In the genomic region with DNA sequence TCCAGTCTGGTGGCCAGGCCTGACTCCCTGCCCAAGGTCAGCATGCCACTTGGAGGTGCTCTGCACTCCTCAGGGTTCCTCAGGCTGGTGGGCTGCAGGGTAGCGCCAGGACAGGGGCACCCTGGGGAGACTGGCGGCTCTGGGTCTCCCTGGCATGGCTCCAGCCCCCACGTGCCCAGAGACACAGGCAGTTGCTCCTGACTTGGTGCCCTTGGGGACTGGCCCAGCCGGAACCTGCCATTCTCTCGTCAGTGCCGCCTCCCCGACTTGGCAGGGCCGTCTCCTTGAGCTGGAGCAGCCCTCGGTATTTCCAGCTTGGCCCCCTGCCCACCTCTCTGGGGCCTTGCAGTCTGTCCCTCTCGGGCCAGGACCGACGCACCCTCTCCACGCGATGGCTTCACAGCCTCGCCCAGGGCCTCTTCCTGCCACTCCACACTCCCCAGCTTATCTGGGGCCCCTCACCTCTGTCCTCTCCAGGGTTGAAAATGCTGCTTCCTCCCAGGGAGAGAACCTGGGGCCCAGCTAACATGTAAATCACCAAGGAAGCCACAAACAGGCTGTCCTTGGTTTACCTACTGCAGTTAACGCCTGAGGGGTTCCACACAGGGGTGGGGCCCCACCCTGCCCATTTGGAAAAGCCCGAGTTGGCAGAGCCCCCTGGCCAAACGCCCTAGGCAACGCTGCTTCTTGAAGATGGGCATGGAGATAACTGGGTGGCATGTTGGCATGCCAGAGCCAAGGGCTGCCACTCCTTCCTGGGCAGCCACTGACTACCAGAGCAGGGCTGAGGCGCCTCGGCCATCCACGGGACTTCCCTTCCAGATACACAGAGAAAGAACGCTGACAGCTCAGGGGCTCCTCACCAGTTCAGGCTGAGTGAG, we compare ENCODE assay signal across 10 cellular contexts.
DNase-seq lines count a peak whose midpoint lies in the region; ATAC-seq and TF ChIP-seq lines count a peak whose summit lies in the region.
"Had no signal": no experiment of that assay in that cellular context is flagged by ENCODE, and none has a peak within 500 bp of the region (broad histone marks: within the 10 kb centered on the region; RNA-seq: fewer than 3 reads in every experiment).

No MANE protein-coding gene starts in this region.

- no peak for TF ChIP-seq CTCF in coronary artery (IDR thresholded peaks at IDR 0.05)
- TF ChIP-seq CTCF in transverse colon (IDR thresholded peaks at IDR 0.05), result no peak
- TF ChIP-seq CTCF in natural killer cell (IDR thresholded peaks at IDR 0.05), result no peak

- H3K36me3 Mint-ChIP-seq in natural killer cell, result no peaks in the 10 kb centered on the region
- H3K36me3 Mint-ChIP-seq in activated naive CD4-positive, alpha-beta T cell treated with anti-CD3 and anti-CD28 coated beads, Interleukin-2, amount 10 ng/mL, durations not matched to agents 7 days and 5 days, result no peaks in the 10 kb centered on the region

- CTCF ChIA-PET in activated naive CD4-positive, alpha-beta T cell treated with anti-CD3 and anti-CD28 coated beads, Interleukin-2, amount 10 ng/mL, durations not matched to agents 7 days and 5 days (lab: Charles Lee), result no interaction called here

- peaks cover 0 to 6% of the 10 kb centered on the region in 2 donors for H3K4me1 Mint-ChIP-seq in natural killer cell
- H3K4me1 Mint-ChIP-seq in activated naive CD4-positive, alpha-beta T cell treated with anti-CD3 and anti-CD28 coated beads, Interleukin-2, amount 10 ng/mL, durations not matched to agents 7 days and 5 days, result peaks cover 14% of the 10 kb centered on the region

- H3K4me3 ChIP-seq in coronary artery, result peak overlapping the region; percentile 10
- no peak overlapping the region for H3K4me3 ChIP-seq in transverse colon

- peaks cover 44 to 61% of the 10 kb centered on the region in 2 donors for H3K27me3 Mint-ChIP-seq in natural killer cell (ENCODE audit: low read depth in 2 of 2)
- peaks cover 78% of the 10 kb centered on the region for H3K27me3 Mint-ChIP-seq in activated naive CD4-positive, alpha-beta T cell treated with anti-CD3 and anti-CD28 coated beads, Interleukin-2, amount 10 ng/mL, durations not matched to agents 7 days and 5 days

- H3K36me3 ChIP-seq in transverse colon, result no peaks in the 10 kb centered on the region

- no peak overlapping the region for H3K4me3 Mint-ChIP-seq in natural killer cell
- no peak overlapping the region for H3K4me3 Mint-ChIP-seq in activated naive CD4-positive, alpha-beta T cell treated with anti-CD3 and anti-CD28 coated beads, Interleukin-2, amount 10 ng/mL, durations not matched to agents 7 days and 5 days

- WGBS in transverse colon (ENCODE audit: low coverage in 1 of 2), 2 donors, result 17% methylated on average over 20 of the region's 23 CpGs; no CpG with 5 or more reads in 1 of the 2 donors

- no peaks in the 10 kb centered on the region for H3K27me3 ChIP-seq in transverse colon

- no peak overlapping the region for H3K27ac Mint-ChIP-seq in natural killer cell
- H3K27ac Mint-ChIP-seq in activated naive CD4-positive, alpha-beta T cell treated with anti-CD3 and anti-CD28 coated beads, Interleukin-2, amount 10 ng/mL, durations not matched to agents 7 days and 5 days, result no peak overlapping the region

- H3K27ac ChIP-seq in coronary artery, result peak overlapping the region; percentile 86 to 95
- H3K27ac ChIP-seq in transverse colon, result peak overlapping the region; percentile 64 to 75 (median 71)

- in situ Hi-C loops in transverse colon (cut with MboI; ENCODE audit: low pct_ligation_motif_present in 1 of 4, low pct_unique_long_range_greater_than_20kb in 1 of 4, low sequenced_read_pairs in 3 of 4), result loop anchor here in 2 of 4 donors (10.0 to 25.0 kb wide), 2 partner anchors 151 to 159 kb away; no protein-coding TSS in a partner anchor

- ATAC-seq in natural killer cell, result no peak

- intact Hi-C loops in transverse colon (cut with DNase I; ENCODE audit: low total_unique reads), result no loop called here
- intact Hi-C loops in natural killer cell (cut with micrococcal nuclease), result no loop called here

- no peaks in the 10 kb centered on the region for H3K9me3 ChIP-seq in transverse colon

- TF ChIP-seq POLR2A in transverse colon (IDR thresholded peaks at IDR 0.05), result no peak

- H3K9me3 Mint-ChIP-seq in natural killer cell, result no peaks in the 10 kb centered on the region
- H3K9me3 Mint-ChIP-seq in activated naive CD4-positive, alpha-beta T cell treated with anti-CD3 and anti-CD28 coated beads, Interleukin-2, amount 10 ng/mL, durations not matched to agents 7 days and 5 days, result no peaks in the 10 kb centered on the region

- DNase-seq in NCI-H1092 (lab: John Stamatoyannopoulos, UW) (peak; percentile 31), coronary artery (ENCODE audit: low spot score) (peak; percentile 97), mesenteric fat pad (ENCODE audit: low spot score) (peak; percentile 94), transverse colon (peak; percentile 75), germinal center (ENCODE audit: low spot score) (no peak), natural killer cell (no peak)
- no peak for DNase-seq in activated naive CD4-positive, alpha-beta T cell treated with anti-CD3 and anti-CD28 coated beads, Interleukin-2, amount 10 ng/mL, durations not matched to agents 7 days and 5 days
- DNase-seq: activated CD4-positive, alpha-beta T cell treated with anti-CD3 and anti-CD28 coated beads for 4 hours; kidney glomerular epithelial cell; NCI-H1436 treated with DMSO at 0.1 percent for 48 hours had no signal

- peaks cover 35 to 57% (median 43%) of the 10 kb centered on the region in 4 donors for H3K4me1 ChIP-seq in transverse colon

- no peak for TF ChIP-seq EP300 in transverse colon (IDR thresholded peaks at IDR 0.05; ENCODE audit: low read depth)

Comparison
In these comparisons a context has a peak if more than half of its experiments do, and no peak if none do; other contexts are left out.
1. DNase-seq: peak in NCI-H1092 (single experiment), coronary artery (single experiment), mesenteric fat pad (single experiment) and transverse colon (single experiment); none in germinal center (single experiment), natural killer cell (single experiment) and activated naive CD4-positive, alpha-beta T cell treated with anti-CD3 and anti-CD28 coated beads, Interleukin-2, amount 10 ng/mL, durations not matched to agents 7 days and 5 days (single experiment).